In genomic region chr7:100248483-100248882, GRCh38 we compare ENCODE assay signal across 30 cellular contexts. TPM values are rescaled to one million over a fixed set of nuclear protein-coding genes. Genes with fewer than 3 reads are reported as not detected.
A peak's percentile ranks its signal among the peaks of the same experiment; 100 is the strongest.
DNase-seq lines count a peak whose midpoint lies in the region; ATAC-seq, FAIRE-seq and TF ChIP-seq lines count a peak whose summit lies in the region.
"Had no signal": no experiment of that assay in that cellular context is flagged by ENCODE, and none has a peak within 500 bp of the region (broad histone marks: within the 10 kb centered on the region; RNA-seq: fewer than 3 reads in every experiment).

No MANE protein-coding gene starts in this region.

- peaks cover 15% of the 10 kb centered on the region; the same call in 1 of the 2 replicates for H3K4me1 ChIP-seq in HUES48 (ENCODE audit: control insufficient read depth, insufficient read depth, low read length)
- H3K4me1 ChIP-seq in H1 (replicated peaks in 1 of 4; ENCODE audit: control insufficient read depth in 3 of 4, insufficient read depth in 4 of 4, low read length in 3 of 4): peaks cover 8 to 16% (median 11%) of the 10 kb centered on the region in 4 experiments
- H3K4me1 ChIP-seq in trophoblast cell (ENCODE audit: control insufficient read depth in 1 of 2, insufficient read depth in 2 of 2, low read length in 2 of 2): peaks cover 3 to 5% of the 10 kb centered on the region in 2 experiments
- peaks cover 0 to 8% of the 10 kb centered on the region in 2 donors for H3K4me1 ChIP-seq in thyroid gland
- H3K4me1 ChIP-seq in upper lobe of right lung: no peaks in the 10 kb centered on the region
- H3K4me1 ChIP-seq: BE2C, prostate gland had no signal

- H3K79me2 ChIP-seq in H1 (ENCODE audit: control insufficient read depth in 1 of 2, insufficient read depth in 2 of 2, low read length in 2 of 2) (peaks cover 0 to 17% of the 10 kb centered on the region in 2 experiments; a peak in 2 of 4 replicates), trophoblast cell (ENCODE audit: control insufficient read depth, insufficient read depth, low read length, poor library complexity) (no peaks in the 10 kb centered on the region)

- H2BK20ac ChIP-seq in H1 (ENCODE audit: low read length): no peak overlapping the region

- H2BK12ac ChIP-seq in H1 (ENCODE audit: low read depth, low read length): peak overlapping the region; percentile 96
- no peak overlapping the region for H2BK12ac ChIP-seq in trophoblast cell (ENCODE audit: low read length)

- intact Hi-C loops in thyroid gland (cut with DNase I) (no loop called here), upper lobe of right lung (cut with DNase I) (no loop called here)

- peaks cover 0 to 3% of the 10 kb centered on the region in 2 experiments for H4K20me1 ChIP-seq in H1 (replicated peaks in 1 of 2; ENCODE audit: control insufficient read depth in 1 of 2, insufficient read depth in 2 of 2, low read length in 2 of 2)

- POLR2A ChIA-PET in H1 (lab: Charles Lee; ENCODE audit: partially characterized antibody): no interaction called here

- TF ChIP-seq CTCF in C4-2B (conservative IDR thresholded peaks at IDR 0.05) (no peak), H1 (IDR thresholded peaks at IDR 0.05; ENCODE audit: control extremely low read depth in 1 of 3, insufficient read depth in 1 of 3, low read depth in 1 of 3, low read length in 3 of 3) (no peak), thyroid gland (IDR thresholded peaks at IDR 0.05) (no peak), upper lobe of right lung (IDR thresholded peaks at IDR 0.05) (no peak)

- H3K4me3 ChIP-seq in HUES48 (ENCODE audit: low read depth, low read length) (no peak overlapping the region), H1 (ENCODE audit: extremely low read depth in 1 of 4, insufficient read depth in 2 of 4, low read depth in 3 of 4, low read length in 4 of 4) (no peak overlapping the region), trophoblast cell (ENCODE audit: low read depth, low read length) (no peak overlapping the region), thyroid gland (replicated peaks in 1 of 3) (no peak overlapping the region), upper lobe of right lung (no peak overlapping the region)
- H3K4me3 ChIP-seq: HAP-1, MG63, prostate gland, sigmoid colon, SK-N-MC, testis had no signal

- H3K56ac ChIP-seq in H1 (replicated peaks; ENCODE audit: insufficient read length, low read depth, low read length): no peak overlapping the region

- TF ChIP-seq EP300 in H1 (IDR thresholded peaks at IDR 0.05; ENCODE audit: borderline replicate concordance in 1 of 2, low read depth in 2 of 2, low read length in 2 of 2): no peak

- no peaks in the 10 kb centered on the region for H3K36me3 Mint-ChIP-seq in activated T-cell treated with anti-CD3 and anti-CD28 coated beads, Interleukin-2, amount 50 U/mL, for 4 hours (ENCODE audit: insufficient read depth)

- no peak overlapping the region; a peak in 2 of 4 replicates for H3K4me2 ChIP-seq in H1 (ENCODE audit: insufficient read depth in 1 of 2, low read depth in 2 of 2, low read length in 2 of 2)
- no peak overlapping the region for H3K4me2 ChIP-seq in trophoblast cell (ENCODE audit: low read length)

- H2BK120ac ChIP-seq in H1 (replicated peaks; ENCODE audit: low read depth, low read length) (no peak overlapping the region), trophoblast cell (ENCODE audit: insufficient read depth, low read length, poor library complexity) (no peak overlapping the region)

- no peak for TF ChIP-seq RAD21 in H1 (IDR thresholded peaks at IDR 0.05 in 1 of 2, conservative IDR thresholded peaks at IDR 0.05 in 1 of 2; ENCODE audit: low read depth in 2 of 2, low read length in 2 of 2)

- H4K12ac ChIP-seq in trophoblast cell (ENCODE audit: low read depth, low read length): no peak overlapping the region

- ATAC-seq in activated T-cell treated with anti-CD3 and anti-CD28 coated beads, Interleukin-2, amount 50 U/mL, for 4 hours: no peak
- ATAC-seq in upper lobe of right lung: no peak
- ATAC-seq: activated CD8-positive, alpha-beta T cell treated with anti-CD3 and anti-CD28 coated beads, Interleukin-2, amount 10 ng/mL, durations not matched to agents 7 days and 5 days; stimulated activated naive CD8-positive, alpha-beta T cell treated with anti-CD3 and anti-CD28 coated beads, Interleukin-15, Interleukin-2, amounts not matched to agents 100 U/mL and 50 U/mL, for 24 hours had no signal

- no peaks in the 10 kb centered on the region for H3K9me3 Mint-ChIP-seq in activated T-cell treated with anti-CD3 and anti-CD28 coated beads, Interleukin-2, amount 50 U/mL, for 4 hours
- H3K9me3 Mint-ChIP-seq: memory B cell had no signal

- no peaks in the 10 kb centered on the region for H3K27me3 Mint-ChIP-seq in activated T-cell treated with anti-CD3 and anti-CD28 coated beads, Interleukin-2, amount 50 U/mL, for 4 hours (ENCODE audit: low read depth)
- H3K27me3 Mint-ChIP-seq: memory B cell had no signal

- peak overlapping the region; percentile 61; the same call in 1 of the 2 replicates for H2BK15ac ChIP-seq in H1 (ENCODE audit: low read length)

- H3K36me3 ChIP-seq in HUES48 (ENCODE audit: control insufficient read depth, insufficient read depth, low read length) (no peaks in the 10 kb centered on the region), H1 (ENCODE audit: control insufficient read depth in 2 of 4, insufficient read depth in 4 of 4, low read length in 3 of 4) (no peaks in the 10 kb centered on the region), trophoblast cell (ENCODE audit: control insufficient read depth in 1 of 2, insufficient read depth in 2 of 2, low read length in 2 of 2) (no peaks in the 10 kb centered on the region), thyroid gland (no peaks in the 10 kb centered on the region), upper lobe of right lung (no peaks in the 10 kb centered on the region)
- H3K36me3 ChIP-seq: BE2C, HAP-1, MG63, prostate gland, sigmoid colon had no signal

- H4K91ac ChIP-seq in H1 (replicated peaks; ENCODE audit: insufficient read length, low read length): no peak overlapping the region
- H4K91ac ChIP-seq in trophoblast cell (ENCODE audit: low read depth, low read length): no peak overlapping the region

- 90% methylated on average over 10 of the region's 10 CpGs; no CpG with 5 or more reads in 1 of the 2 experiments for whole genome bisulfite sequencing in H1 (ENCODE audit: extremely low coverage in 1 of 2, insufficient coverage in 1 of 2, insufficient read length in 1 of 2, insufficient replicate concordance in 2 of 2, low coverage in 1 of 2, low lambda C conversion rate in 2 of 2, missing lambda C conversion rate in 1 of 2), 2 experiments
- no CpG with 5 or more reads among the region's 10 CpGs for WGBS in trophoblast cell (ENCODE audit: extremely low coverage, insufficient coverage, insufficient read length)
- whole genome bisulfite sequencing in thyroid gland, 2 donors: 86% methylated on average over 10 of the region's 10 CpGs

- H3K9ac ChIP-seq in HUES48 (ENCODE audit: low read depth, low read length): no peak overlapping the region
- H3K9ac ChIP-seq in H1 (replicated peaks in 1 of 4; ENCODE audit: extremely low read depth in 1 of 4, low read depth in 3 of 4, low read length in 3 of 4): no peak overlapping the region
- no peak overlapping the region for H3K9ac ChIP-seq in trophoblast cell (ENCODE audit: low read length)

- H3K4ac ChIP-seq in H1 (replicated peaks; ENCODE audit: insufficient read length, low read depth, low read length) (peak overlapping the region; percentile 38), trophoblast cell (ENCODE audit: low read depth, low read length) (no peak overlapping the region)

- no peak overlapping the region for H4K5ac ChIP-seq in H1 (ENCODE audit: insufficient read length, low read depth, low read length)

- peak overlapping the region; percentile 79; the same call in 1 of the 2 replicates for H3K27ac ChIP-seq in C4-2B
- peak overlapping the region; percentile 92 for H3K27ac ChIP-seq in HUES48 (ENCODE audit: low read depth, low read length)
- no peak overlapping the region for H3K27ac ChIP-seq in H1 (ENCODE audit: low read depth, low read length)
- no peak overlapping the region for H3K27ac ChIP-seq in trophoblast cell (ENCODE audit: low read depth, low read length)
- no peak overlapping the region for H3K27ac ChIP-seq in thyroid gland
- H3K27ac ChIP-seq in upper lobe of right lung: no peak overlapping the region
- H3K27ac ChIP-seq: epithelial cell of prostate, prostate gland, sigmoid colon, SK-N-MC, testis had no signal

- no peak overlapping the region for H4K8ac ChIP-seq in H1 (ENCODE audit: extremely low read depth, insufficient read depth, low read length)
- no peak overlapping the region for H4K8ac ChIP-seq in trophoblast cell (ENCODE audit: low read depth, low read length)

- H2AFZ ChIP-seq in H1 (ENCODE audit: low read length) (no peak overlapping the region), trophoblast cell (ENCODE audit: insufficient read depth, low read length, poor library complexity) (no peak overlapping the region)

- H3K14ac ChIP-seq in H1 (ENCODE audit: insufficient read length) (no peak overlapping the region), trophoblast cell (ENCODE audit: low read length) (no peak overlapping the region)

- H3K18ac ChIP-seq in H1 (ENCODE audit: extremely low read depth, low read length) (peak overlapping the region; percentile 48), trophoblast cell (ENCODE audit: low read length) (no peak overlapping the region)

- DNase-seq in H1 (ENCODE audit: low read depth in 1 of 2, low spot score in 2 of 2): no peak
- DNase-seq in trophoblast cell: no peak
- DNase-seq in thyroid gland: no peak
- DNase-seq in activated T-cell treated with anti-CD3 and anti-CD28 coated beads, Interleukin-2, amount 50 U/mL, for 4 hours: no peak
- no peak for DNase-seq in T-helper 9 cell
- DNase-seq in upper lobe of right lung: no peak
- DNase-seq: ACHN; activated CD4-positive, alpha-beta T cell treated with anti-CD3 and anti-CD28 coated beads for 1 hour; activated CD8-positive, alpha-beta T cell treated with anti-CD3 and anti-CD28 coated beads, Interleukin-2, amount 10 ng/mL, durations not matched to agents 7 days and 5 days; BE2C; DMS79; GDM1; head of caudate nucleus; left colon; MG63; NCI-H2029 treated with DMSO at 0.1 percent for 48 hours; NCI-H345; NCI-H774; sigmoid colon; stimulated activated CD4-positive, alpha-beta T cell treated with anti-CD3 and anti-CD28 coated beads, Interleukin-15, amount 100 ng/mL, for 24 hours; stimulated activated naive CD8-positive, alpha-beta T cell treated with anti-CD3 and anti-CD28 coated beads, Interleukin-15, Interleukin-2, amounts not matched to agents 100 U/mL and 50 U/mL, for 24 hours; testis had no signal

- H2BK5ac ChIP-seq in H1 (ENCODE audit: low read depth, low read length): peak overlapping the region; percentile 26; the same call in 1 of the 2 replicates
- H2BK5ac ChIP-seq in trophoblast cell (ENCODE audit: low read depth, low read length, poor library complexity): peak overlapping the region; percentile 12

- no peak for FAIRE-seq in H1 (lab: Jason Lieb, UNC)

- no peak overlapping the region for H3K4me3 Mint-ChIP-seq in activated T-cell treated with anti-CD3 and anti-CD28 coated beads, Interleukin-2, amount 50 U/mL, for 4 hours
- H3K4me3 Mint-ChIP-seq: activated CD8-positive, alpha-beta T cell treated with anti-CD3 and anti-CD28 coated beads, Interleukin-2, amount 10 ng/mL, durations not matched to agents 7 days and 5 days; memory B cell had no signal

- H3K79me1 ChIP-seq in H1 (ENCODE audit: low read depth, low read length) (peaks cover 5% of the 10 kb centered on the region), trophoblast cell (ENCODE audit: low read length) (peaks cover 6% of the 10 kb centered on the region)

- H2AK5ac ChIP-seq in H1 (ENCODE audit: low read depth, low read length) (0 out of 2 replicates have a peak overlapping the region, but pooled peaks have one; percentile 53), trophoblast cell (ENCODE audit: low read length) (no peak overlapping the region)

- no peaks in the 10 kb centered on the region for H3K23me2 ChIP-seq in H1 (ENCODE audit: low read depth, low read length)

- H3K27me3 ChIP-seq in HUES48 (ENCODE audit: control insufficient read depth, insufficient read depth, low read length): no peaks in the 10 kb centered on the region
- H3K27me3 ChIP-seq in H1 (replicated peaks in 1 of 4; ENCODE audit: control insufficient read depth in 3 of 4, extremely low read depth in 1 of 4, insufficient read depth in 3 of 4, low read length in 3 of 4): no peaks in the 10 kb centered on the region
- H3K27me3 ChIP-seq in trophoblast cell (ENCODE audit: insufficient read depth, low read length): no peaks in the 10 kb centered on the region
- H3K27me3 ChIP-seq in thyroid gland: no peaks in the 10 kb centered on the region
- H3K27me3 ChIP-seq in upper lobe of right lung: no peaks in the 10 kb centered on the region
- H3K27me3 ChIP-seq: BE2C, MG63, sigmoid colon, testis had no signal

- no peaks in the 10 kb centered on the region for H3K9me3 ChIP-seq in HUES48 (ENCODE audit: control insufficient read depth, insufficient read depth, low read length)
- no peaks in the 10 kb centered on the region for H3K9me3 ChIP-seq in H1 (ENCODE audit: insufficient read depth in 2 of 2, low read depth in 1 of 2, low read length in 1 of 2)
- H3K9me3 ChIP-seq in trophoblast cell (ENCODE audit: insufficient read depth, low read depth, low read length): no peaks in the 10 kb centered on the region
- no peaks in the 10 kb centered on the region for H3K9me3 ChIP-seq in thyroid gland
- H3K9me3 ChIP-seq in upper lobe of right lung: no peaks in the 10 kb centered on the region
- H3K9me3 ChIP-seq: BE2C, HAP-1, MG63, prostate gland, sigmoid colon, testis had no signal

- H3K23ac ChIP-seq in H1 (ENCODE audit: insufficient read length) (no peak overlapping the region), trophoblast cell (ENCODE audit: low read length) (no peak overlapping the region)

- no peak for TF ChIP-seq POLR2A in H1 (IDR thresholded peaks at IDR 0.05; ENCODE audit: control extremely low read depth in 1 of 2, low read depth in 2 of 2, low read length in 2 of 2)
- TF ChIP-seq POLR2A in thyroid gland (IDR thresholded peaks at IDR 0.05): no peak

- CTCF ChIA-PET in H1 (lab: Charles Lee; ENCODE audit: partially characterized antibody): interaction anchor here (2.0 kb wide), 1 partner anchor 17 kb away, joined by 6 read pairs; no protein-coding TSS in a partner anchor

- H3K4me1 Mint-ChIP-seq in activated T-cell treated with anti-CD3 and anti-CD28 coated beads, Interleukin-2, amount 50 U/mL, for 4 hours (ENCODE audit: low read depth): peaks cover 11% of the 10 kb centered on the region

RNA-seq across cellular contexts. Expression of gene PVRIG, which starts 28.7 kb away (rescaled TPM):
- total RNA-seq in H1 (2021; fragmentation: NEBNext Ultra II Directional; extraction: Animal tissue kit (Norgen Biotek cat#: 25700)): not detected in 2 replicates
- 0.15 TPM in 1 of 2 replicates, not detected in the other for polyA plus RNA-seq in H1 (2011; rRNA removed)
- polyA plus RNA-seq in H1 (2011; cell fraction: cytosol; rRNA removed): not detected
- not detected for polyA plus RNA-seq in H1 (2011; cell fraction: nucleus; rRNA removed)
- polyA plus RNA-seq in H1 (2012, experiment 1 of 2): 0.80 to 2.2 TPM (median 1.2 TPM) in 4 replicates
- polyA plus RNA-seq in H1 (2012, experiment 2 of 2): 2.1 TPM
- not detected for polyA plus RNA-seq in H1 (2013, experiment 1 of 2)
- polyA plus RNA-seq in H1 (2013, experiment 2 of 2): not detected
- polyA minus RNA-seq in H1 (2011; rRNA and poly(A)+ RNA removed): not detected in 2 replicates
- not detected for polyA minus RNA-seq in H1 (2011; cell fraction: cytosol; rRNA and poly(A)+ RNA removed)
- not detected for polyA minus RNA-seq in H1 (2011; cell fraction: nucleus; rRNA and poly(A)+ RNA removed)
- polyA plus RNA-seq in trophoblast cell (2013): not detected in 2 replicates
- total RNA-seq in thyroid gland (1 to 10 TPM in 1 of 4 donors, under 1 TPM in 1, not detected in 2; 0.42 to 2.6 TPM), upper lobe of right lung (1.4 TPM)
- 10 to 100 TPM; 21.9 to 37.1 (median 27.8) TPM for total RNA-seq in activated T-cell treated with anti-CD3 and anti-CD28 coated beads, Interleukin-2, amount 50 U/mL, for 4 hours
- total RNA-seq: prostate gland had no signal

RNA-seq across cellular contexts. Expression of gene SPDYE3, which starts 59.0 kb away (rescaled TPM):
- total RNA-seq in H1 (2021; fragmentation: NEBNext Ultra II Directional; extraction: Animal tissue kit (Norgen Biotek cat#: 25700)): not detected in 2 replicates
- polyA plus RNA-seq in H1 (2011; rRNA removed): not detected in 2 replicates
- polyA plus RNA-seq in H1 (2011; cell fraction: cytosol; rRNA removed): not detected
- not detected for polyA plus RNA-seq in H1 (2011; cell fraction: nucleus; rRNA removed)
- polyA plus RNA-seq in H1 (2012, experiment 1 of 2): 2.3 to 3.4 TPM (median 2.5 TPM) in 4 replicates
- polyA plus RNA-seq in H1 (2012, experiment 2 of 2): 1.9 TPM
- polyA plus RNA-seq in H1 (2013, experiment 1 of 2): not detected
- polyA plus RNA-seq in H1 (2013, experiment 2 of 2): not detected
- polyA minus RNA-seq in H1 (2011; rRNA and poly(A)+ RNA removed): not detected in 2 replicates
- not detected for polyA minus RNA-seq in H1 (2011; cell fraction: cytosol; rRNA and poly(A)+ RNA removed)
- not detected for polyA minus RNA-seq in H1 (2011; cell fraction: nucleus; rRNA and poly(A)+ RNA removed)
- polyA plus RNA-seq in trophoblast cell (2013): not detected in 2 replicates
- total RNA-seq in thyroid gland (not detected), upper lobe of right lung (not detected)
- not detected for total RNA-seq in activated T-cell treated with anti-CD3 and anti-CD28 coated beads, Interleukin-2, amount 50 U/mL, for 4 hours
- total RNA-seq: activated CD8-positive, alpha-beta T cell treated with anti-CD3 and anti-CD28 coated beads, Interleukin-2, amount 10 ng/mL, durations not matched to agents 7 days and 5 days; left colon; sigmoid colon; T-helper 1 cell treated with Interleukin-12 subunit alpha and Interleukin-12 subunit beta and Interleukin-4 antibody, amounts not matched to agents 30 ng/mL and 1 ng/mL, for 36 hours had no signal

Comparison
In these comparisons a context has a peak if more than half of its experiments do, and no peak if none do; other contexts are left out.
1. H3K27ac ChIP-seq: peak in C4-2B (single experiment) and HUES48 (single experiment); none in H1 (single experiment), trophoblast cell (single experiment), thyroid gland (0 of 3) and upper lobe of right lung (single experiment).